ENCODE assay signal across 1 cellular context in the genomic region with DNA sequence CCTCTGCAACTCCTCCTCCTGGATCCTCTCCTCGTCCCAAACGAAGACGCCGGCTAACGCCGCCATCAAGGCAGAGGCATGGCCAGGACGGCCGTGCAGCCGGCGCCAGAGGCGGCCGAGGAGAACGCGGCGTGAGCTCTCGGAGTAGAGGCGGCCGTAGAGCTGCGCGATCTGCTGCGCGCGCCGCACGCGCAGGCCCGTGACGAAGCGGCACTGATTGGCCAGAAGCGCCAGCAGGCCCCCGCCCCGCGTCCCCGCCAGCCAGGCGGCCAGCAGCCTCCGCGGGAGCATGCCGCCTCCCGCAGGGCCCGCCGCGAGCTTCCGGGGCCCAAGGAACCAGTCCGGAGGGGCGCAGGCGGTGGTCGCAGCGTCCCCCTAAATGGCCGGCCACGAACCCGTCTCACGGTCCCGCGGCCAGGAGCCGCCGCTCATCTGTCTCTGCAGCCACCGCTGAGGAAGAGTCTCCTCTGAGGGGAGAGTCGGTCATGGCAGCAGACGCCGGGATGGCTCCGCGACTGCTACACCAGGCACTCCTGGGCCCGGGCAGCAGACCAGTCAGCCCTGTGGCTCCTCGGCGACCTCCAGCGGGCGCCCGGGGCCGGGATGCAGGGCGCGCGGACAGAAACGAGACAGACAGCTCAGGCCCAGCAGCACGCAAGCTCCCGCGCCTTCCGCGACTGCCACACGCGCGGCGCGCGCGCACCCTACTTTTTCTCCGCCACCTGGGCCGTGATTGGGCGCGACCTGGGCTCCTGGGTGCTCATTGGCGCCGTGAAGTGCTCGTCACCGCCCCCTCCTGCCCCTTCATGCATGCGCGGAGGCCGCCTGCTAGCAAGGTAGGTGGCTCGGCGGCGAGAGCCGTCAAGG.
TF ChIP-seq lines count a peak whose summit lies in the region.

A gene with protein sequence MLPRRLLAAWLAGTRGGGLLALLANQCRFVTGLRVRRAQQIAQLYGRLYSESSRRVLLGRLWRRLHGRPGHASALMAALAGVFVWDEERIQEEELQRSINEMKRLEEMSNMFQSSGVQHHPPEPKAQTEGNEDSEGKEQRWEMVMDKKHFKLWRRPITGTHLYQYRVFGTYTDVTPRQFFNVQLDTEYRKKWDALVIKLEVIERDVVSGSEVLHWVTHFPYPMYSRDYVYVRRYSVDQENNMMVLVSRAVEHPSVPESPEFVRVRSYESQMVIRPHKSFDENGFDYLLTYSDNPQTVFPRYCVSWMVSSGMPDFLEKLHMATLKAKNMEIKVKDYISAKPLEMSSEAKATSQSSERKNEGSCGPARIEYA (minus strand): TSS at position 684 of the 867 bp plus-strand sequence. CDS start 393 bp downstream, at position 291.

TF ChIP-seq in HEK293, 187 proteins besides CTCF, POLR2A, EP300 and RAD21 (continued from another document and continues in another):
- TF ChIP-seq, protein P1, sequence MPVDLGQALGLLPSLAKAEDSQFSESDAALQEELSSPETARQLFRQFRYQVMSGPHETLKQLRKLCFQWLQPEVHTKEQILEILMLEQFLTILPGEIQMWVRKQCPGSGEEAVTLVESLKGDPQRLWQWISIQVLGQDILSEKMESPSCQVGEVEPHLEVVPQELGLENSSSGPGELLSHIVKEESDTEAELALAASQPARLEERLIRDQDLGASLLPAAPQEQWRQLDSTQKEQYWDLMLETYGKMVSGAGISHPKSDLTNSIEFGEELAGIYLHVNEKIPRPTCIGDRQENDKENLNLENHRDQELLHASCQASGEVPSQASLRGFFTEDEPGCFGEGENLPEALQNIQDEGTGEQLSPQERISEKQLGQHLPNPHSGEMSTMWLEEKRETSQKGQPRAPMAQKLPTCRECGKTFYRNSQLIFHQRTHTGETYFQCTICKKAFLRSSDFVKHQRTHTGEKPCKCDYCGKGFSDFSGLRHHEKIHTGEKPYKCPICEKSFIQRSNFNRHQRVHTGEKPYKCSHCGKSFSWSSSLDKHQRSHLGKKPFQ (tag by site-specific recombination; IDR thresholded peaks at IDR 0.05), result no peak
- TF ChIP-seq ZNF561 (tag by site-specific recombination; IDR thresholded peaks at IDR 0.05; ENCODE audit: borderline replicate concordance) (no peak), BCL11A (tag by site-specific recombination; IDR thresholded peaks at IDR 0.05; ENCODE audit: low read depth) (no peak), YY2 (tag by site-specific recombination; IDR thresholded peaks at IDR 0.05) (0 out of 2 replicates have a peak, but pooled peaks have one; percentile 22), ZNF48 (tag by site-specific recombination; IDR thresholded peaks at IDR 0.05) (no peak), MZF1 (tag by site-specific recombination; IDR thresholded peaks at IDR 0.05; ENCODE audit: borderline replicate concordance) (no peak), KLF1 (tag by site-specific recombination; IDR thresholded peaks at IDR 0.05) (no peak), ZNF654 (tag by site-specific recombination; IDR thresholded peaks at IDR 0.05; ENCODE audit: low read depth) (no peak), ZNF830 (tag by site-specific recombination; IDR thresholded peaks at IDR 0.05; ENCODE audit: low read depth) (no peak), ZNF777 (tag by site-specific recombination; IDR thresholded peaks at IDR 0.05; ENCODE audit: borderline replicate concordance) (no peak), ZNF510 (tag by site-specific recombination; IDR thresholded peaks at IDR 0.05; ENCODE audit: insufficient replicate concordance) (no peak), SP7 (tag by site-specific recombination; IDR thresholded peaks at IDR 0.05) (peak; percentile 74), ZNF214 (tag by site-specific recombination; IDR thresholded peaks at IDR 0.05; ENCODE audit: borderline replicate concordance) (no peak), ZNF311 (tag by site-specific recombination; IDR thresholded peaks at IDR 0.05; ENCODE audit: borderline replicate concordance) (no peak), SP2 (tag by site-specific recombination; IDR thresholded peaks at IDR 0.05) (peak; percentile 94), ZNF248 (tag by site-specific recombination; IDR thresholded peaks at IDR 0.05) (no peak), ZNF404 (tag by site-specific recombination; IDR thresholded peaks at IDR 0.05) (no peak), ZNF530 (tag by site-specific recombination; IDR thresholded peaks at IDR 0.05; ENCODE audit: low read depth) (no peak), ZNF76 (tag by site-specific recombination; IDR thresholded peaks at IDR 0.05; ENCODE audit: borderline replicate concordance, low read depth) (peak; percentile 56; the same call in 1 of the 2 replicates), ZNF132 (tag by site-specific recombination; IDR thresholded peaks at IDR 0.05; ENCODE audit: borderline replicate concordance) (no peak), OVOL3 (tag by site-specific recombination; IDR thresholded peaks at IDR 0.05) (0 out of 2 replicates have a peak, but pooled peaks have one; percentile 17), ZBTB8A (tag by site-specific recombination; IDR thresholded peaks at IDR 0.05) (peak; percentile 89), ZNF585B (tag by site-specific recombination; IDR thresholded peaks at IDR 0.05) (no peak; the same call in 1 of the 2 replicates), SETDB1 (IDR thresholded peaks at IDR 0.05; ENCODE audit: insufficient read length, low read length) (no peak), ZNF302 (tag by site-specific recombination; IDR thresholded peaks at IDR 0.05; ENCODE audit: low read depth) (no peak), ZEB2 (tag by site-specific recombination; IDR thresholded peaks at IDR 0.05) (0 out of 2 replicates have a peak, but pooled peaks have one; percentile 93), ZNF785 (tag by site-specific recombination; IDR thresholded peaks at IDR 0.05) (no peak; the same call in 1 of the 2 replicates), ZNF169 (tag by site-specific recombination; IDR thresholded peaks at IDR 0.05) (no peak)
- TF ChIP-seq, protein P2, sequence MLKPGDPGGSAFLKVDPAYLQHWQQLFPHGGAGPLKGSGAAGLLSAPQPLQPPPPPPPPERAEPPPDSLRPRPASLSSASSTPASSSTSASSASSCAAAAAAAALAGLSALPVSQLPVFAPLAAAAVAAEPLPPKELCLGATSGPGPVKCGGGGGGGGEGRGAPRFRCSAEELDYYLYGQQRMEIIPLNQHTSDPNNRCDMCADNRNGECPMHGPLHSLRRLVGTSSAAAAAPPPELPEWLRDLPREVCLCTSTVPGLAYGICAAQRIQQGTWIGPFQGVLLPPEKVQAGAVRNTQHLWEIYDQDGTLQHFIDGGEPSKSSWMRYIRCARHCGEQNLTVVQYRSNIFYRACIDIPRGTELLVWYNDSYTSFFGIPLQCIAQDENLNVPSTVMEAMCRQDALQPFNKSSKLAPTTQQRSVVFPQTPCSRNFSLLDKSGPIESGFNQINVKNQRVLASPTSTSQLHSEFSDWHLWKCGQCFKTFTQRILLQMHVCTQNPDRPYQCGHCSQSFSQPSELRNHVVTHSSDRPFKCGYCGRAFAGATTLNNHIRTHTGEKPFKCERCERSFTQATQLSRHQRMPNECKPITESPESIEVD (tag by site-specific recombination; IDR thresholded peaks at IDR 0.05), result no peak
- TF ChIP-seq, protein P3, sequence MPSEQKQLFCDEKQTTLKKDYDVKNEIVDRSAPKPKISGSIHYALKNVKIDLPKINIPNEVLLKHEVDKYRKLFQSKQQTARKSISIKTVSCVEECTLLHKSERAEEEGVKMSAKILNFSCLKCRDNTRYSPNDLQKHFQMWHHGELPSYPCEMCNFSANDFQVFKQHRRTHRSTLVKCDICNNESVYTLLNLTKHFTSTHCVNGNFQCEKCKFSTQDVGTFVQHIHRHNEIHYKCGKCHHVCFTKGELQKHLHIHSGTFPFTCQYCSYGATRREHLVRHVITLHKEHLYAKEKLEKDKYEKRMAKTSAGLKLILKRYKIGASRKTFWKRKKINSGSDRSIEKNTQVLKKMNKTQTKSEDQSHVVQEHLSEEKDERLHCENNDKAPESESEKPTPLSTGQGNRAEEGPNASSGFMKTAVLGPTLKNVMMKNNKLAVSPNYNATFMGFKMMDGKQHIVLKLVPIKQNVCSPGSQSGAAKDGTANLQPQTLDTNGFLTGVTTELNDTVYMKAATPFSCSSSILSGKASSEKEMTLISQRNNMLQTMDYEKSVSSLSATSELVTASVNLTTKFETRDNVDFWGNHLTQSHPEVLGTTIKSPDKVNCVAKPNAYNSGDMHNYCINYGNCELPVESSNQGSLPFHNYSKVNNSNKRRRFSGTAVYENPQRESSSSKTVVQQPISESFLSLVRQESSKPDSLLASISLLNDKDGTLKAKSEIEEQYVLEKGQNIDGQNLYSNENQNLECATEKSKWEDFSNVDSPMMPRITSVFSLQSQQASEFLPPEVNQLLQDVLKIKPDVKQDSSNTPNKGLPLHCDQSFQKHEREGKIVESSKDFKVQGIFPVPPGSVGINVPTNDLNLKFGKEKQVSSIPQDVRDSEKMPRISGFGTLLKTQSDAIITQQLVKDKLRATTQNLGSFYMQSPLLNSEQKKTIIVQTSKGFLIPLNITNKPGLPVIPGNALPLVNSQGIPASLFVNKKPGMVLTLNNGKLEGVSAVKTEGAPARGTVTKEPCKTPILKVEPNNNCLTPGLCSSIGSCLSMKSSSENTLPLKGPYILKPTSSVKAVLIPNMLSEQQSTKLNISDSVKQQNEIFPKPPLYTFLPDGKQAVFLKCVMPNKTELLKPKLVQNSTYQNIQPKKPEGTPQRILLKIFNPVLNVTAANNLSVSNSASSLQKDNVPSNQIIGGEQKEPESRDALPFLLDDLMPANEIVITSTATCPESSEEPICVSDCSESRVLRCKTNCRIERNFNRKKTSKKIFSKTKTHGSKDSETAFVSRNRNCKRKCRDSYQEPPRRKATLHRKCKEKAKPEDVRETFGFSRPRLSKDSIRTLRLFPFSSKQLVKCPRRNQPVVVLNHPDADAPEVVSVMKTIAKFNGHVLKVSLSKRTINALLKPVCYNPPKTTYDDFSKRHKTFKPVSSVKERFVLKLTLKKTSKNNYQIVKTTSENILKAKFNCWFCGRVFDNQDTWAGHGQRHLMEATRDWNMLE (tag by site-specific recombination; conservative IDR thresholded peaks at IDR 0.05; ENCODE audit: low read depth), result no peak
- TF ChIP-seq, protein P4, sequence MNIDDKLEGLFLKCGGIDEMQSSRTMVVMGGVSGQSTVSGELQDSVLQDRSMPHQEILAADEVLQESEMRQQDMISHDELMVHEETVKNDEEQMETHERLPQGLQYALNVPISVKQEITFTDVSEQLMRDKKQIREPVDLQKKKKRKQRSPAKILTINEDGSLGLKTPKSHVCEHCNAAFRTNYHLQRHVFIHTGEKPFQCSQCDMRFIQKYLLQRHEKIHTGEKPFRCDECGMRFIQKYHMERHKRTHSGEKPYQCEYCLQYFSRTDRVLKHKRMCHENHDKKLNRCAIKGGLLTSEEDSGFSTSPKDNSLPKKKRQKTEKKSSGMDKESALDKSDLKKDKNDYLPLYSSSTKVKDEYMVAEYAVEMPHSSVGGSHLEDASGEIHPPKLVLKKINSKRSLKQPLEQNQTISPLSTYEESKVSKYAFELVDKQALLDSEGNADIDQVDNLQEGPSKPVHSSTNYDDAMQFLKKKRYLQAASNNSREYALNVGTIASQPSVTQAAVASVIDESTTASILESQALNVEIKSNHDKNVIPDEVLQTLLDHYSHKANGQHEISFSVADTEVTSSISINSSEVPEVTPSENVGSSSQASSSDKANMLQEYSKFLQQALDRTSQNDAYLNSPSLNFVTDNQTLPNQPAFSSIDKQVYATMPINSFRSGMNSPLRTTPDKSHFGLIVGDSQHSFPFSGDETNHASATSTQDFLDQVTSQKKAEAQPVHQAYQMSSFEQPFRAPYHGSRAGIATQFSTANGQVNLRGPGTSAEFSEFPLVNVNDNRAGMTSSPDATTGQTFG (tag by site-specific recombination; IDR thresholded peaks at IDR 0.05; ENCODE audit: borderline replicate concordance), result no peak
- TF ChIP-seq, protein P5, sequence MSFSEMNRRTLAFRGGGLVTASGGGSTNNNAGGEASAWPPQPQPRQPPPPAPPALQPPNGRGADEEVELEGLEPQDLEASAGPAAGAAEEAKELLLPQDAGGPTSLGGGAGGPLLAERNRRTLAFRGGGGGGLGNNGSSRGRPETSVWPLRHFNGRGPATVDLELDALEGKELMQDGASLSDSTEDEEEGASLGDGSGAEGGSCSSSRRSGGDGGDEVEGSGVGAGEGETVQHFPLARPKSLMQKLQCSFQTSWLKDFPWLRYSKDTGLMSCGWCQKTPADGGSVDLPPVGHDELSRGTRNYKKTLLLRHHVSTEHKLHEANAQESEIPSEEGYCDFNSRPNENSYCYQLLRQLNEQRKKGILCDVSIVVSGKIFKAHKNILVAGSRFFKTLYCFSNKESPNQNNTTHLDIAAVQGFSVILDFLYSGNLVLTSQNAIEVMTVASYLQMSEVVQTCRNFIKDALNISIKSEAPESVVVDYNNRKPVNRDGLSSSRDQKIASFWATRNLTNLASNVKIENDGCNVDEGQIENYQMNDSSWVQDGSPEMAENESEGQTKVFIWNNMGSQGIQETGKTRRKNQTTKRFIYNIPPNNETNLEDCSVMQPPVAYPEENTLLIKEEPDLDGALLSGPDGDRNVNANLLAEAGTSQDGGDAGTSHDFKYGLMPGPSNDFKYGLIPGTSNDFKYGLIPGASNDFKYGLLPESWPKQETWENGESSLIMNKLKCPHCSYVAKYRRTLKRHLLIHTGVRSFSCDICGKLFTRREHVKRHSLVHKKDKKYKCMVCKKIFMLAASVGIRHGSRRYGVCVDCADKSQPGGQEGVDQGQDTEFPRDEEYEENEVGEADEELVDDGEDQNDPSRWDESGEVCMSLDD (tag by site-specific recombination; IDR thresholded peaks at IDR 0.05), result 0 out of 2 replicates have a peak, but pooled peaks have one; percentile 51
- TF ChIP-seq, protein P6, sequence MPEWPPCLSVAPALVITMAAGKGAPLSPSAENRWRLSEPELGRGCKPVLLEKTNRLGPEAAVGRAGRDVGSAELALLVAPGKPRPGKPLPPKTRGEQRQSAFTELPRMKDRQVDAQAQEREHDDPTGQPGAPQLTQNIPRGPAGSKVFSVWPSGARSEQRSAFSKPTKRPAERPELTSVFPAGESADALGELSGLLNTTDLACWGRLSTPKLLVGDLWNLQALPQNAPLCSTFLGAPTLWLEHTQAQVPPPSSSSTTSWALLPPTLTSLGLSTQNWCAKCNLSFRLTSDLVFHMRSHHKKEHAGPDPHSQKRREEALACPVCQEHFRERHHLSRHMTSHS (tag by site-specific recombination; IDR thresholded peaks at IDR 0.05), result no peak
- TF ChIP-seq, protein P7, sequence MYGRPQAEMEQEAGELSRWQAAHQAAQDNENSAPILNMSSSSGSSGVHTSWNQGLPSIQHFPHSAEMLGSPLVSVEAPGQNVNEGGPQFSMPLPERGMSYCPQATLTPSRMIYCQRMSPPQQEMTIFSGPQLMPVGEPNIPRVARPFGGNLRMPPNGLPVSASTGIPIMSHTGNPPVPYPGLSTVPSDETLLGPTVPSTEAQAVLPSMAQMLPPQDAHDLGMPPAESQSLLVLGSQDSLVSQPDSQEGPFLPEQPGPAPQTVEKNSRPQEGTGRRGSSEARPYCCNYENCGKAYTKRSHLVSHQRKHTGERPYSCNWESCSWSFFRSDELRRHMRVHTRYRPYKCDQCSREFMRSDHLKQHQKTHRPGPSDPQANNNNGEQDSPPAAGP (tag by site-specific recombination; IDR thresholded peaks at IDR 0.05), result peak; percentile 70
- TF ChIP-seq, protein P8, sequence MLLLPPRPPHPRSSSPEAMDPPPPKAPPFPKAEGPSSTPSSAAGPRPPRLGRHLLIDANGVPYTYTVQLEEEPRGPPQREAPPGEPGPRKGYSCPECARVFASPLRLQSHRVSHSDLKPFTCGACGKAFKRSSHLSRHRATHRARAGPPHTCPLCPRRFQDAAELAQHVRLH (tag by site-specific recombination; IDR thresholded peaks at IDR 0.05), result no peak
